2 cellular contexts compared by ENCODE assay signal in genomic region chr19:53177986-53178385, GRCh38.
TF ChIP-seq lines count a peak whose summit lies in the region.

No MANE protein-coding gene starts in this region.

TF ChIP-seq in HepG2, 621 proteins besides CTCF, POLR2A, EP300 and RAD21:
- TF ChIP-seq KLF6 (CRISPR knock-in tag; IDR thresholded peaks at IDR 0.05) (no peak), REST (IDR thresholded peaks at IDR 0.05; ENCODE audit: borderline replicate concordance in 1 of 2, low read depth in 1 of 2, low read length in 2 of 2) (peak in 1 of 2 experiments; percentile 83; a peak in 2 of 4 replicates), HIC2 (CRISPR knock-in tag; IDR thresholded peaks at IDR 0.05; ENCODE audit: low read depth) (no peak), MIER2 (CRISPR knock-in tag; IDR thresholded peaks at IDR 0.05) (peak; percentile 76; the same call in 1 of the 2 replicates), SNAPC2 (CRISPR knock-in tag; IDR thresholded peaks at IDR 0.05) (no peak), FOXP4 (CRISPR knock-in tag; IDR thresholded peaks at IDR 0.05) (no peak), JUND (CRISPR knock-in tag; IDR thresholded peaks at IDR 0.05) (no peak)

TF ChIP-seq in K562, 482 proteins besides CTCF, POLR2A, EP300 and RAD21:
- TF ChIP-seq PHTF2 (CRISPR knock-in tag; IDR thresholded peaks at IDR 0.05) (no peak), EHMT2 (IDR thresholded peaks at IDR 0.05) (peak; percentile 90), REST (CRISPR knock-in tag; IDR thresholded peaks at IDR 0.05; ENCODE audit: low read depth) (peak; percentile 72; the same call in 1 of the 2 replicates), MIER1 (IDR thresholded peaks at IDR 0.05; ENCODE audit: low read depth) (peak; percentile 81; the same call in 1 of the 2 replicates)
TF ChIP-seq in K562: peak in this region for 3.
